23 cellular contexts compared by ENCODE assay signal in genomic region chr2:71901466-71901865, GRCh38.
"Had no signal": no experiment of that assay in that cellular context is flagged by ENCODE, and none has a peak within 500 bp of the region (broad histone marks: within the 10 kb centered on the region; RNA-seq: fewer than 3 reads in every experiment).

No MANE protein-coding gene starts in this region.

- H2AFZ ChIP-seq: parathyroid adenoma had no signal

- H3K4me3 ChIP-seq: breast epithelium, gastroesophageal sphincter, tibial nerve, vagina had no signal

- ATAC-seq: activated CD8-positive, alpha-beta T cell treated with anti-CD3 and anti-CD28 coated beads, Interleukin-2, amount 10 ng/mL, durations not matched to agents 7 days and 5 days; gastroesophageal sphincter; left lobe of liver; naive thymus-derived CD4-positive, alpha-beta T cell had no signal

- H3K4me1 ChIP-seq: breast epithelium, gastroesophageal sphincter, parathyroid adenoma, tibial nerve, vagina had no signal

- H3K9ac ChIP-seq: parathyroid adenoma had no signal

- H3K9me3 ChIP-seq: breast epithelium, gastroesophageal sphincter, tibial nerve, vagina had no signal

- DNase-seq: activated B cell treated with CpG ODN at 0.5 μM for 24 hours; activated CD4-positive, alpha-beta T cell treated with anti-CD3 and anti-CD28 coated beads, Interleukin-2, amount 10 ng/mL, durations not matched to agents 24 days and 14 days; activated CD8-positive, alpha-beta T cell treated with anti-CD3 and anti-CD28 coated beads, Interleukin-2, amount 10 ng/mL, durations not matched to agents 7 days and 5 days; activated naive CD4-positive, alpha-beta T cell treated with Interleukin-2 at 50 U/mL for 16 hours; activated T-cell treated with anti-CD3 and anti-CD28 coated beads for 4 hours; anterior cingulate cortex; erythroblast; mammary epithelial cell; naive thymus-derived CD4-positive, alpha-beta T cell; retina; stimulated activated CD4-positive, alpha-beta T cell treated with anti-CD3 and anti-CD28 coated beads, Interleukin-15, amount 100 ng/mL, for 24 hours; stimulated activated CD4-positive, alpha-beta T cell treated with anti-CD3 and anti-CD28 coated beads, Interleukin-4, amount 100 ng/mL, for 1 hour; stimulated activated naive CD4-positive, alpha-beta T cell treated with Interleukin-2 at 50 U/mL for 16 hours; substantia nigra; T-helper 2 cell had no signal

- H3K27me3 ChIP-seq: tibial nerve, vagina had no signal

- FAIRE-seq: islet of Langerhans, TTC549 had no signal

- H3K27ac ChIP-seq: breast epithelium, gastroesophageal sphincter, parathyroid adenoma, tibial nerve, vagina had no signal

- H3K36me3 ChIP-seq: breast epithelium, gastroesophageal sphincter, tibial nerve, vagina had no signal
